9 cellular contexts compared by ENCODE assay signal in the genomic region with DNA sequence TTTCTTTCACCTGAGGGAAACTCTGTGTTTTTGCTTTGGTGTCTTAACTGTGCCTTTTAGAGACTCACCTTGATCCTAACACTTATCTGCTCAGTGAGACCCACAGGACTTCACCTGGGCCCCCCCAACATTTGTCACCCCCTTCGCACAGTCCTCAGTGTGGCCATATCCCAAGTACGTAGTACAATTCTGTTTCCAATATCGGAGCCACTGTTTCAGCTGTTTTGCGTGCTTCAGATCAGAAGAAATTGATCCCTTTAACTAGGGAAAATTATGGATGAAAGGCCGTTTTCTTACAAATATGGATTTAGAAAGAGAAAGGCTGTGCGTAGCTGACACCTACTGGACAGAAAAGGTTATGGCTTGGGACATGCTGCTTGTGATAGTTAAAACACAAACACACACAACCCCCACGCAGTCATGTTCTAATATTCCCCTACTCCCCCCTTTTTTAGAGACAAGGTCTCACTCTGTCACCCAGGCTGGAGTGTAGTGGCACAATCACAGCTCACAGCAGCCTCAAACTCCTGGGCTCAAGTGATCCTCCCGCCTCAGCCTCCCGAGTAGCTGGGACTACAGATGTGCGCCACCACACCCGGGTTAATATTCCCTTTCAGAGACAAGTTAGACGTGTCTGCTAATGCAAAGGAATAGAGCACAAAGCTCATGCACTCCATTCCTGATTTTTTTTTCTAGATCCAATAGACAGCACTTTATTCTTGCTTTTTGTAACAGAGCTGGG. TPM values are rescaled to one million over a fixed set of nuclear protein-coding genes. Genes with fewer than 3 reads are reported as not detected.
DNase-seq lines count a peak whose midpoint lies in the region; ATAC-seq and TF ChIP-seq lines count a peak whose summit lies in the region.
"Had no signal": no experiment of that assay in that cellular context is flagged by ENCODE, and none has a peak within 500 bp of the region (broad histone marks: within the 10 kb centered on the region; RNA-seq: fewer than 3 reads in every experiment).

No MANE protein-coding gene starts in this region.

- H3K27me3 ChIP-seq in heart right ventricle, result peaks cover 0 to 10% (median 3%) of the 10 kb centered on the region in 7 donors
- H3K27me3 ChIP-seq in gastrocnemius medialis, result peaks cover 0 to 5% (median 0%) of the 10 kb centered on the region in 3 donors

- DNase-seq in AG09319 (ENCODE audit: extremely low read depth, low read depth), result peak; percentile 56
- DNase-seq in GM12864 (ENCODE audit: low read depth), result peak; percentile 18
- DNase-seq in NCI-H2171 treated with DMSO at 0.1 percent for 48 hours (lab: John Stamatoyannopoulos, UW), result peak; percentile 69
- peak; percentile 22 for DNase-seq in activated CD4-positive, alpha-beta memory T cell treated with anti-CD3 and anti-CD28 coated beads, Interleukin-2, amount 10 ng/mL, durations not matched to agents 7 days and 5 days
- DNase-seq in heart right ventricle, result peak in 1 of 2 donors; percentile 38
- peak in 1 of 2 donors; percentile 30 for DNase-seq in gastrocnemius medialis

- H3K27ac Mint-ChIP-seq in activated CD4-positive, alpha-beta memory T cell treated with anti-CD3 and anti-CD28 coated beads, Interleukin-2, amount 10 ng/mL, durations not matched to agents 7 days and 5 days, result no peak overlapping the region

- in situ Hi-C loops in gastrocnemius medialis (cut with MboI; ENCODE audit: low sequenced_read_pairs in 4 of 4), result loop anchor here (5.0 kb wide), 2 partner anchors 65 to 70 kb away; a partner anchor contains a TSS

- H3K4me3 ChIP-seq in GM12864 (ENCODE audit: low read depth, low read length), result no peak overlapping the region
- H3K4me3 ChIP-seq in heart right ventricle, result no peak overlapping the region
- H3K4me3 ChIP-seq in gastrocnemius medialis, result no peak overlapping the region

- TF ChIP-seq CTCF in AG09319 (IDR thresholded peaks at IDR 0.05; ENCODE audit: low read depth, low read length), result peak; percentile 84
- TF ChIP-seq CTCF in GM12864 (IDR thresholded peaks at IDR 0.05; ENCODE audit: low read depth, low read length, missing control alignments), result peak; percentile 78
- TF ChIP-seq CTCF in heart right ventricle (IDR thresholded peaks at IDR 0.05), result peak; percentile 55 to 88 (median 73)
- TF ChIP-seq CTCF in gastrocnemius medialis (IDR thresholded peaks at IDR 0.05 in 4 of 5, conservative IDR thresholded peaks at IDR 0.05 in 1 of 5), result peak; percentile 80 to 97 (median 83)

- no peak overlapping the region for H3K4me3 Mint-ChIP-seq in activated CD4-positive, alpha-beta memory T cell treated with anti-CD3 and anti-CD28 coated beads, Interleukin-2, amount 10 ng/mL, durations not matched to agents 7 days and 5 days

- TF ChIP-seq POLR2A in gastrocnemius medialis (IDR thresholded peaks at IDR 0.05), result no peak

- ATAC-seq in heart right ventricle (peak in 7 of 8 donors; percentile 51 to 70 (median 62)), gastrocnemius medialis (peak in 1 of 2 donors; percentile 71), HG03432 (IDR thresholded peaks at IDR 0.05; ENCODE audit: unreplicated experiment) (no peak), HG03196 (IDR thresholded peaks at IDR 0.05; ENCODE audit: unreplicated experiment) (no peak)

- POLR2A ChIA-PET in activated CD4-positive, alpha-beta memory T cell treated with anti-CD3 and anti-CD28 coated beads, Interleukin-2, amount 10 ng/mL, durations not matched to agents 7 days and 5 days (lab: Charles Lee), result interaction anchor here (1.1 to 2.0 kb wide), 2 partner anchors 65 to 67 kb away, joined by 3 to 6 read pairs; no protein-coding TSS in a partner anchor

- CTCF ChIA-PET in activated CD4-positive, alpha-beta memory T cell treated with anti-CD3 and anti-CD28 coated beads, Interleukin-2, amount 10 ng/mL, durations not matched to agents 7 days and 5 days (lab: Charles Lee), result interaction anchor here (0.7 to 11.0 kb wide), 11 partner anchors 9 to 413 kb away, joined by 3 to 214 read pairs (median 4); a partner anchor contains a TSS

- no peaks in the 10 kb centered on the region for H3K36me3 Mint-ChIP-seq in activated CD4-positive, alpha-beta memory T cell treated with anti-CD3 and anti-CD28 coated beads, Interleukin-2, amount 10 ng/mL, durations not matched to agents 7 days and 5 days (ENCODE audit: low read depth)

- no peaks in the 10 kb centered on the region for H3K9me3 Mint-ChIP-seq in activated CD4-positive, alpha-beta memory T cell treated with anti-CD3 and anti-CD28 coated beads, Interleukin-2, amount 10 ng/mL, durations not matched to agents 7 days and 5 days

- intact Hi-C loops in heart right ventricle (cut with DNase I), result loop anchor here in 9 of 10 donors (1.0 to 10.0 kb wide), 5 partner anchors 66 to 120 kb away; no protein-coding TSS in a partner anchor
- intact Hi-C loops in gastrocnemius medialis (cut with DNase I; ENCODE audit: low total_unique reads), result loop anchor here (1.0 to 10.0 kb wide), 3 partner anchors 67 to 202 kb away; a partner anchor contains a TSS

- 51 to 53% methylated on average over 12 of the region's 12 CpGs for WGBS in heart right ventricle, 2 donors

- H3K4me1 Mint-ChIP-seq in activated CD4-positive, alpha-beta memory T cell treated with anti-CD3 and anti-CD28 coated beads, Interleukin-2, amount 10 ng/mL, durations not matched to agents 7 days and 5 days, result peaks cover 2% of the 10 kb centered on the region

- H3K27me3 Mint-ChIP-seq in activated CD4-positive, alpha-beta memory T cell treated with anti-CD3 and anti-CD28 coated beads, Interleukin-2, amount 10 ng/mL, durations not matched to agents 7 days and 5 days, result peaks cover 17% of the 10 kb centered on the region

- H3K4me1 ChIP-seq in heart right ventricle, result peaks cover 0 to 21% (median 2%) of the 10 kb centered on the region in 9 donors
- H3K4me1 ChIP-seq in gastrocnemius medialis, result peaks cover 0 to 5% of the 10 kb centered on the region in 2 donors

- H3K27ac ChIP-seq in heart right ventricle (no peak overlapping the region), gastrocnemius medialis (no peak overlapping the region)

- H3K36me3 ChIP-seq in heart right ventricle (no peaks in the 10 kb centered on the region), gastrocnemius medialis (no peaks in the 10 kb centered on the region)

- H3K9me3 ChIP-seq in heart right ventricle (no peaks in the 10 kb centered on the region), gastrocnemius medialis (no peaks in the 10 kb centered on the region)

RNA-seq across cellular contexts. Expression of a gene that starts 3.6 kb away (rescaled TPM):
- under 1 TPM; 0.76 to 0.93 TPM for total RNA-seq in activated CD4-positive, alpha-beta memory T cell treated with anti-CD3 and anti-CD28 coated beads, Interleukin-2, amount 10 ng/mL, durations not matched to agents 7 days and 5 days
- 10 to 100 TPM in 4 of 10 donors, 1 to 10 TPM in 6; 5.9 to 14.8 (median 9.6) TPM for total RNA-seq in heart right ventricle
- polyA plus RNA-seq in heart right ventricle, result 10 to 100 TPM in 1 of 2 donors, 1 to 10 TPM in 1; 7.8 to 14.9 TPM
- total RNA-seq in gastrocnemius medialis, result 100 to 1,000 TPM in 1 of 4 donors, 10 to 100 TPM in 3; 34.5 to 199 (median 63.7) TPM

RNA-seq across cellular contexts. Expression of a gene that starts 50.7 kb away (rescaled TPM):
- not detected for total RNA-seq in activated CD4-positive, alpha-beta memory T cell treated with anti-CD3 and anti-CD28 coated beads, Interleukin-2, amount 10 ng/mL, durations not matched to agents 7 days and 5 days
- not detected for total RNA-seq in heart right ventricle
- polyA plus RNA-seq in heart right ventricle, result not detected
- not detected for total RNA-seq in gastrocnemius medialis
- total RNA-seq: urinary bladder had no signal

Comparison
In these comparisons a context has a peak if more than half of its experiments do, and no peak if none do; other contexts are left out.
1. ATAC-seq: peak in heart right ventricle (7 of 8); none in HG03432 (single experiment) and HG03196 (single experiment).
2. Peak in every context shown above with its lines, with median percentiles within 50 percentile points of each other: CTCF ChIP-seq.